8 cellular contexts compared by ENCODE assay signal in genomic region chr17:49031965-49032928, GRCh38. TPM values are rescaled to one million over a fixed set of nuclear protein-coding genes. Genes with fewer than 3 reads are reported as not detected.
DNase-seq lines count a peak whose midpoint lies in the region; ATAC-seq and TF ChIP-seq lines count a peak whose summit lies in the region.

No MANE protein-coding gene starts in this region.

- H3K4me1 Mint-ChIP-seq in activated naive CD8-positive, alpha-beta T cell treated with anti-CD3 and anti-CD28 coated beads, Interleukin-2, amount 10 ng/mL, durations not matched to agents 7 days and 5 days, result peaks cover 2% of the 10 kb centered on the region

- H3K9me3 Mint-ChIP-seq in activated naive CD8-positive, alpha-beta T cell treated with anti-CD3 and anti-CD28 coated beads, Interleukin-2, amount 10 ng/mL, durations not matched to agents 7 days and 5 days, result no peaks in the 10 kb centered on the region

- no TSS peak for BruUV-seq in PC-3 (replicated peaks; lab: Mats Ljungman, UMichigan)

- H3K9me3 ChIP-seq in PC-3 (ENCODE audit: low read length), result no peaks in the 10 kb centered on the region
- no peaks in the 10 kb centered on the region for H3K9me3 ChIP-seq in heart right ventricle
- no peaks in the 10 kb centered on the region for H3K9me3 ChIP-seq in sigmoid colon

- peak overlapping the region; percentile 65 for H2AFZ ChIP-seq in PC-3 (ENCODE audit: low read length)

- no peaks in the 10 kb centered on the region for H4K20me1 ChIP-seq in PC-3 (ENCODE audit: low read length)

- no peak overlapping the region for H3K4me3 Mint-ChIP-seq in activated naive CD8-positive, alpha-beta T cell treated with anti-CD3 and anti-CD28 coated beads, Interleukin-2, amount 10 ng/mL, durations not matched to agents 7 days and 5 days

- no peaks in the 10 kb centered on the region for H3K79me2 ChIP-seq in PC-3 (ENCODE audit: low read length)

- H3F3A ChIP-seq in PC-3 (ENCODE audit: low read length, unreplicated experiment), result no peaks in the 10 kb centered on the region

- DNase-seq in ELR (ENCODE audit: low read depth) (peak; percentile 88), LHCN-M2 (ENCODE audit: low read depth) (peak; percentile 77), PC-3 (peak; percentile 94), heart right ventricle (peak in 1 of 2 donors; percentile 33), sigmoid colon (no peak), occipital lobe (lab: John Stamatoyannopoulos, UW) (no peak)
- no peak for DNase-seq in activated naive CD8-positive, alpha-beta T cell treated with anti-CD3 and anti-CD28 coated beads, Interleukin-2, amount 10 ng/mL, durations not matched to agents 7 days and 5 days

- H3K4me1 ChIP-seq in PC-3 (ENCODE audit: insufficient read depth, low read length) (peaks cover 7% of the 10 kb centered on the region), heart right ventricle (peaks cover 0 to 10% (median 0%) of the 10 kb centered on the region in 9 donors), sigmoid colon (peaks cover 0 to 11% (median 3%) of the 10 kb centered on the region in 4 donors)

- H3K9ac ChIP-seq in PC-3 (ENCODE audit: low read length), result no peak overlapping the region

- POLR2A ChIA-PET in PC-3 (lab: Charles Lee; ENCODE audit: unreplicated experiment), result interaction anchor here (0.6 kb wide), 2 partner anchors 87 to 197 kb away, joined by 3 to 11 read pairs; partner anchors contain the start of gene SNF8
- POLR2A ChIA-PET in activated naive CD8-positive, alpha-beta T cell treated with anti-CD3 and anti-CD28 coated beads, Interleukin-2, amount 10 ng/mL, durations not matched to agents 7 days and 5 days (lab: Charles Lee), result interaction anchor here (0.8 kb wide), 1 partner anchor 85 kb away, joined by 3 read pairs; no protein-coding TSS in a partner anchor

- no peaks in the 10 kb centered on the region for H3K9me2 ChIP-seq in PC-3 (replicated peaks; ENCODE audit: low read length)

- peaks cover 6% of the 10 kb centered on the region for H3K27me3 Mint-ChIP-seq in activated naive CD8-positive, alpha-beta T cell treated with anti-CD3 and anti-CD28 coated beads, Interleukin-2, amount 10 ng/mL, durations not matched to agents 7 days and 5 days

- TF ChIP-seq POLR2A in sigmoid colon (IDR thresholded peaks at IDR 0.05), result no peak

- H3K27ac ChIP-seq in PC-3 (ENCODE audit: low read length) (no peak overlapping the region), heart right ventricle (no peak overlapping the region), sigmoid colon (no peak overlapping the region)

- H3K36me3 ChIP-seq in PC-3 (ENCODE audit: low read depth, low read length) (no peaks in the 10 kb centered on the region), heart right ventricle (no peaks in the 10 kb centered on the region), sigmoid colon (no peaks in the 10 kb centered on the region)

- WGBS in heart right ventricle, 2 donors, result 36 to 40% methylated on average over 11 of the region's 11 CpGs
- 16 to 42% methylated on average over 11 of the region's 11 CpGs for WGBS in sigmoid colon, 2 donors

- ATAC-seq in PC-3 (peak; percentile 87), heart right ventricle (peak in 7 of 8 donors; percentile 53 to 74 (median 67)), GM19324 (IDR thresholded peaks at IDR 0.05; ENCODE audit: low FRiP score, unreplicated experiment) (no peak)
- peak; percentile 78 for ATAC-seq in activated naive CD8-positive, alpha-beta T cell treated with anti-CD3 and anti-CD28 coated beads, Interleukin-2, amount 10 ng/mL, durations not matched to agents 7 days and 5 days (ENCODE audit: low read depth)

- CTCF ChIA-PET in PC-3 (lab: Charles Lee), result interaction anchor here (0.5 to 1.8 kb wide), 27 partner anchors 12 to 360 kb away, joined by 3 to 34 read pairs (median 4); partner anchors contain the start of genes ATP5MC1 and SNF8

- H3K36me3 Mint-ChIP-seq in activated naive CD8-positive, alpha-beta T cell treated with anti-CD3 and anti-CD28 coated beads, Interleukin-2, amount 10 ng/mL, durations not matched to agents 7 days and 5 days, result no peaks in the 10 kb centered on the region

- peak; percentile 88 for TF ChIP-seq CTCF in PC-3 (conservative IDR thresholded peaks at IDR 0.05; ENCODE audit: low read depth, low read length)
- peak; percentile 58 to 82 (median 74) for TF ChIP-seq CTCF in heart right ventricle (IDR thresholded peaks at IDR 0.05)
- TF ChIP-seq CTCF in sigmoid colon (IDR thresholded peaks at IDR 0.05), result peak; percentile 45 to 74 (median 53)

- TF ChIP-seq EP300 in sigmoid colon (IDR thresholded peaks at IDR 0.05), result no peak

- no peaks in the 10 kb centered on the region for H3K27me3 ChIP-seq in PC-3 (ENCODE audit: low read length)
- H3K27me3 ChIP-seq in heart right ventricle, result peaks cover 0 to 44% (median 29%) of the 10 kb centered on the region in 7 donors
- H3K27me3 ChIP-seq in sigmoid colon, result no peaks in the 10 kb centered on the region

- intact Hi-C loops in PC-3 (cut with micrococcal nuclease) (loop anchor here (1.0 to 5.0 kb wide), 5 partner anchors 78 to 360 kb away; no protein-coding TSS in a partner anchor), heart right ventricle (cut with DNase I) (loop anchor here (5.0 to 10.0 kb wide), 10 partner anchors 77 to 360 kb away; partner anchors contain the start of genes TTLL6 (in 2 of the 10) and ATP5MC1 (in 1 of the 10)), sigmoid colon (cut with DNase I) (loop anchor here (5.0 to 10.0 kb wide), 3 partner anchors 87 to 357 kb away; partner anchors contain the start of gene SNF8)

- peak overlapping the region; percentile 74 for H3K4me2 ChIP-seq in PC-3 (ENCODE audit: low read length)

- H3K27ac Mint-ChIP-seq in activated naive CD8-positive, alpha-beta T cell treated with anti-CD3 and anti-CD28 coated beads, Interleukin-2, amount 10 ng/mL, durations not matched to agents 7 days and 5 days, result no peak overlapping the region

- peak overlapping the region; percentile 46; the same call in 1 of the 2 replicates for H3K4me3 ChIP-seq in PC-3 (ENCODE audit: low read length)
- H3K4me3 ChIP-seq in heart right ventricle, result no peak overlapping the region
- no peak overlapping the region for H3K4me3 ChIP-seq in sigmoid colon

RNA-seq across cellular contexts. Expression of gene IGF2BP1, which starts 35.1 kb away (rescaled TPM):
- 5.6 and 6.4 TPM in 2 replicates for total RNA-seq in LHCN-M2 (2014; rRNA removed)
- 22.1 TPM for polyA plus RNA-seq in LHCN-M2 (2012)
- total RNA-seq in PC-3 (2014; rRNA removed), result 1.2 and 1.3 TPM in 2 replicates
- total RNA-seq in activated naive CD8-positive, alpha-beta T cell treated with anti-CD3 and anti-CD28 coated beads, Interleukin-2, amount 10 ng/mL, durations not matched to agents 7 days and 5 days, result not detected
- not detected for total RNA-seq in heart right ventricle
- under 1 TPM in 1 of 2 donors, not detected in 1; 0.01 TPM for polyA plus RNA-seq in heart right ventricle
- under 1 TPM in 2 of 4 donors, not detected in 2; 0.14 to 0.36 TPM for total RNA-seq in sigmoid colon
- polyA plus RNA-seq in sigmoid colon, result under 1 TPM in 1 of 3 donors, not detected in 2; 0.20 TPM
- 1.9 TPM for total RNA-seq in occipital lobe

Comparison
In these comparisons a context has a peak if more than half of its experiments do, and no peak if none do; other contexts are left out.
1. DNase-seq: peak in ELR (single experiment), LHCN-M2 (single experiment) and PC-3 (single experiment); none in activated naive CD8-positive, alpha-beta T cell treated with anti-CD3 and anti-CD28 coated beads, Interleukin-2, amount 10 ng/mL, durations not matched to agents 7 days and 5 days (single experiment), sigmoid colon (single experiment) and occipital lobe (single experiment).
2. Peak in every context shown above with its lines, with median percentiles within 50 percentile points of each other: CTCF ChIP-seq.